ENCODE assay signal across 9 cellular contexts in the genomic region with DNA sequence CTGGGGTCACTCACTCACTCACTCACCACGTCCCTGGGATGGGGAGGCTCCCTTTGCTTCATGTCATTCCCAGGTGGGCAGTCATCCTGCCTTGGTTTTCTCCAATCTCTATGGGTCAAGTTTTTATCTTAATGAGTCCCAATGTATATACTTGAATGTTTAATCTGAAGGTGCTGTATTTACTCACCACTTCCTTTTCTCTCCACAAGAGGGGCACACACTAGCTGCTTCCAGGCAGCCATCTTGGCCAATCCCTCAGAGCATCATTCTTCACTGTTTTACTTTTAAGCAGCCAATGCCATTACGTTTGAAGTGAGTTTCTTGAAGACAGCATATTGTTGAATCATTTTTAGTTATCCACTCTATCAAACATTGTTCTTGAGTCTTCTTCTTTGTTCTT.
A peak's percentile ranks its signal among the peaks of the same experiment; 100 is the strongest.
DNase-seq lines count a peak whose midpoint lies in the region; ATAC-seq and TF ChIP-seq lines count a peak whose summit lies in the region.
"Had no signal": no experiment of that assay in that cellular context is flagged by ENCODE, and none has a peak within 500 bp of the region (broad histone marks: within the 10 kb centered on the region; RNA-seq: fewer than 3 reads in every experiment).

No MANE protein-coding gene starts in this region.

- peaks cover 4% of the 10 kb centered on the region for H3K9me3 Mint-ChIP-seq in Calu3 (ENCODE audit: low read depth, unreplicated experiment)
- H3K9me3 Mint-ChIP-seq: activated CD4-positive, alpha-beta T cell treated with anti-CD3 and anti-CD28 coated beads, Interleukin-2, amount 10 ng/mL, durations not matched to agents 24 days and 14 days had no signal

- peak; percentile 40 for DNase-seq in A673 (ENCODE audit: low spot score)
- DNase-seq in dermis blood vessel endothelial cell: peak; percentile 7
- no peak for DNase-seq in Calu3
- no peak for DNase-seq in activated naive CD4-positive, alpha-beta T cell treated with anti-CD3 and anti-CD28 coated beads, Interleukin-2, amount 50 U/mL, for 16 hours
- DNase-seq in cerebellar nuclear complex (lab: John Stamatoyannopoulos, UW): no peak
- no peak for DNase-seq in body of pancreas
- DNase-seq: activated CD4-positive, alpha-beta T cell treated with anti-CD3 and anti-CD28 coated beads, Interleukin-2, amount 10 ng/mL, durations not matched to agents 24 days and 14 days had no signal

- no peak overlapping the region for H3K27ac Mint-ChIP-seq in Calu3 (ENCODE audit: unreplicated experiment)
- H3K27ac Mint-ChIP-seq: activated CD4-positive, alpha-beta T cell treated with anti-CD3 and anti-CD28 coated beads, Interleukin-2, amount 10 ng/mL, durations not matched to agents 24 days and 14 days had no signal

- BruUV-seq in A673 (replicated peaks; lab: Mats Ljungman, UMichigan) (no TSS peak), Calu3 (replicated peaks; lab: Mats Ljungman, UMichigan) (no TSS peak)

- peaks cover 14% of the 10 kb centered on the region for H3K4me1 ChIP-seq in A673 (ENCODE audit: insufficient read depth, low read length, poor library complexity, severe bottlenecking)
- H3K4me1 ChIP-seq in body of pancreas: no peaks in the 10 kb centered on the region

- H3K27me3 Mint-ChIP-seq in Calu3 (ENCODE audit: unreplicated experiment): no peaks in the 10 kb centered on the region
- H3K27me3 Mint-ChIP-seq: activated CD4-positive, alpha-beta T cell treated with anti-CD3 and anti-CD28 coated beads, Interleukin-2, amount 10 ng/mL, durations not matched to agents 24 days and 14 days had no signal

- POLR2A ChIA-PET in A673 (lab: Charles Lee; ENCODE audit: low non-redundant PET): no interaction called here

- 59 to 67% methylated on average over 2 of the region's 2 CpGs for WGBS in body of pancreas, 2 donors

- ATAC-seq in GM18868 (IDR thresholded peaks at IDR 0.05; ENCODE audit: unreplicated experiment): peak; percentile 96
- peak; percentile 74 for ATAC-seq in HG03469 (IDR thresholded peaks at IDR 0.05; ENCODE audit: unreplicated experiment)
- no peak for ATAC-seq in body of pancreas

- TF ChIP-seq POLR2A in body of pancreas (IDR thresholded peaks at IDR 0.05): no peak

- no peak overlapping the region for H3K4me3 Mint-ChIP-seq in Calu3 (ENCODE audit: low read depth, unreplicated experiment)
- H3K4me3 Mint-ChIP-seq: activated CD4-positive, alpha-beta T cell treated with anti-CD3 and anti-CD28 coated beads, Interleukin-2, amount 10 ng/mL, durations not matched to agents 24 days and 14 days had no signal

- H3K9me3 ChIP-seq in A673 (ENCODE audit: low read depth, low read length, poor library complexity, severe bottlenecking) (no peaks in the 10 kb centered on the region), body of pancreas (no peaks in the 10 kb centered on the region)

- H3K27me3 ChIP-seq in A673 (replicated peaks; ENCODE audit: insufficient read depth, low read depth, low read length, poor library complexity) (no peaks in the 10 kb centered on the region), body of pancreas (no peaks in the 10 kb centered on the region)

- H3K4me3 ChIP-seq in A673 (ENCODE audit: low read depth, low read length, poor library complexity, severe bottlenecking): no peak overlapping the region
- no peak overlapping the region for H3K4me3 ChIP-seq in body of pancreas

- intact Hi-C loops in A673 (cut with micrococcal nuclease; ENCODE audit: unreplicated experiment) (no loop called here), Calu3 (cut with micrococcal nuclease; ENCODE audit: unreplicated experiment) (no loop called here), body of pancreas (cut with DNase I) (no loop called here)

- CTCF ChIA-PET in A673 (lab: Charles Lee): no interaction called here
- CTCF ChIA-PET in Calu3 (lab: Charles Lee): no interaction called here

- H3K36me3 ChIP-seq in A673 (ENCODE audit: insufficient read depth, low read length, poor library complexity, severe bottlenecking) (no peaks in the 10 kb centered on the region), body of pancreas (replicated peaks in 1 of 2; ENCODE audit: insufficient read depth in 1 of 2, low read depth in 2 of 2) (no peaks in the 10 kb centered on the region)

- H3K4me1 Mint-ChIP-seq in Calu3 (ENCODE audit: low read depth, unreplicated experiment): no peaks in the 10 kb centered on the region
- H3K4me1 Mint-ChIP-seq: activated CD4-positive, alpha-beta T cell treated with anti-CD3 and anti-CD28 coated beads, Interleukin-2, amount 10 ng/mL, durations not matched to agents 24 days and 14 days had no signal

- H3K36me3 Mint-ChIP-seq in Calu3 (ENCODE audit: insufficient read depth, unreplicated experiment): no peaks in the 10 kb centered on the region

- no peak overlapping the region for H3K27ac ChIP-seq in A673 (ENCODE audit: low read depth, low read length, poor library complexity, severe bottlenecking)
- no peak overlapping the region for H3K27ac ChIP-seq in body of pancreas

- peak; percentile 51 for TF ChIP-seq CTCF in A673 (conservative IDR thresholded peaks at IDR 0.05; ENCODE audit: low read depth, low read length)
- TF ChIP-seq CTCF in Calu3 (IDR thresholded peaks at IDR 0.05; ENCODE audit: unreplicated experiment): no peak
- TF ChIP-seq CTCF in body of pancreas (IDR thresholded peaks at IDR 0.05): peak in 2 of 7 experiments; percentile 7 to 10

Comparison
In these comparisons a context has a peak if more than half of its experiments do, and no peak if none do; other contexts are left out.
1. DNase-seq: peak in A673 (single experiment) and dermis blood vessel endothelial cell (single experiment); none in Calu3 (single experiment), activated naive CD4-positive, alpha-beta T cell treated with anti-CD3 and anti-CD28 coated beads, Interleukin-2, amount 50 U/mL, for 16 hours (single experiment), cerebellar nuclear complex (0 of 2) and body of pancreas (0 of 4).